8 cellular contexts compared by ENCODE assay signal in the genomic region with DNA sequence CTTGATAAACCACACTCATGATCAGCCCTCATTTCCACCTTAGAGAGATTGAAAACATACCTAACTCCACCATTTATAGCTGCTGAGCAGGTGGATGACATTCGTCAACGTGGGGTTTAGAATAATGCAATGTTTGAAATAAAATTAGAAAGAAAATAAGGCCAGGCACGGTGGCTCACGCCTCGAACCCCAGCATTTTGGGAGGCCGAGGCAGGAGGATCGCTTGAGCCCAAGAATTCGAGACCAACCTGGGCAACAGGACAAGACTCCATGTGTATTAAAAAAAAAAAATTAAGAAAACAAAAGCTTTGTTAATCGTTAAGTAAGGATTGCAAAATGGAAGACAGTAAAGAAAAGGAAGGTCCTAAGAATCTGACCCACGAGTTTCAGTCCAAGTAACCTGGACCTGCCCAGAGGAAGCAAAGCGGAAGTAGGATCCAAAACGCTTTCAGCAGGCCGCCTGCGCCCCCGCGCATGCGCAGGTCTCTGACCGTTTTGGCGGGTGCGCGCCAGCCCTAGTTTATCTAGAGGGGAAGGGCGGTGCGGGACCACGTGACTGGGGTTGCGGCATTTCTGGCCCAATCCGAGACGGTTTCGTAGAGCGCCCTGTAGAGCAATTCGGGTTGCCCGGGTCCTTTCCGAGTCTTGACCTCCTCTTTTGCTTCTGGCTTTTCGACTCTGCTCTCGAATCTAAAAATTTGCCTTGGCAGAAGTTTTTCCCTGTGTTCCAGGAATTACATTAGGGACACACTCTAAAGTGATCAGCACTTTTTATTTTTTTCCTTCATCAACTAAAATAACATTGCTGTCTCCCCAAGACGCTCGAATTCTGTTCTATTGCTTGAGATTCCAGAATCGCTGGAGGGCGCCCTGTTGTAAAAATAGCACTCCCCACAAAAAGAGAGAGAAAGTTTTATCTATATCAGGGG. TPM values are rescaled to one million over a fixed set of nuclear protein-coding genes. Genes with fewer than 3 reads are reported as not detected.
DNase-seq lines count a peak whose midpoint lies in the region; ATAC-seq, FAIRE-seq and TF ChIP-seq lines count a peak whose summit lies in the region.

No MANE protein-coding gene starts in this region.

- peak overlapping the region; percentile 54 for H3K27ac ChIP-seq in right cardiac atrium (ENCODE audit: low read length)

- H3K36me3 Mint-ChIP-seq in T-helper 1 cell treated with Interleukin-12 subunit alpha and Interleukin-12 subunit beta and Interleukin-4 antibody, amounts not matched to agents 30 μg/mL and 1 μg/mL, for 36 hours (ENCODE audit: low read depth) = peaks cover 3% of the 10 kb centered on the region

- no peaks in the 10 kb centered on the region for H3K4me1 ChIP-seq in right cardiac atrium (ENCODE audit: control insufficient read depth, insufficient read depth, low read length)

- no peaks in the 10 kb centered on the region for H3K9me3 ChIP-seq in right cardiac atrium (ENCODE audit: control insufficient read depth, low read length)

- peak overlapping the region; percentile 97 for H3K27ac Mint-ChIP-seq in T-helper 1 cell treated with Interleukin-12 subunit alpha and Interleukin-12 subunit beta and Interleukin-4 antibody, amounts not matched to agents 30 μg/mL and 1 μg/mL, for 36 hours

- FAIRE-seq in H54 (lab: Jason Lieb, UNC) (no peak), urothelium cell line (lab: Jason Lieb, UNC) (no peak)

- H3K9me3 Mint-ChIP-seq in T-helper 1 cell treated with Interleukin-12 subunit alpha and Interleukin-12 subunit beta and Interleukin-4 antibody, amounts not matched to agents 30 μg/mL and 1 μg/mL, for 36 hours = no peaks in the 10 kb centered on the region

- intact Hi-C loops in right cardiac atrium (cut with DNase I) = no loop called here

- peak overlapping the region; percentile 87 for H3K4me3 Mint-ChIP-seq in T-helper 1 cell treated with Interleukin-12 subunit alpha and Interleukin-12 subunit beta and Interleukin-4 antibody, amounts not matched to agents 30 μg/mL and 1 μg/mL, for 36 hours

- 16% methylated on average over 38 of the region's 38 CpGs for WGBS in right cardiac atrium

- peak; percentile 99 to 100 for ATAC-seq in right cardiac atrium

- TF ChIP-seq POLR2A in H54 (IDR thresholded peaks at IDR 0.05; ENCODE audit: low read depth, low read length) = peak; percentile 41; the same call in 1 of the 2 replicates

- H3K27me3 ChIP-seq in right cardiac atrium (ENCODE audit: control insufficient read depth, insufficient read depth) = no peaks in the 10 kb centered on the region

- peak overlapping the region; percentile 59 for H3K4me3 ChIP-seq in right cardiac atrium (ENCODE audit: low read length)

- H3K27me3 Mint-ChIP-seq in T-helper 1 cell treated with Interleukin-12 subunit alpha and Interleukin-12 subunit beta and Interleukin-4 antibody, amounts not matched to agents 30 μg/mL and 1 μg/mL, for 36 hours (ENCODE audit: low read depth) = no peaks in the 10 kb centered on the region

- peaks cover 18% of the 10 kb centered on the region for H3K4me1 Mint-ChIP-seq in T-helper 1 cell treated with Interleukin-12 subunit alpha and Interleukin-12 subunit beta and Interleukin-4 antibody, amounts not matched to agents 30 μg/mL and 1 μg/mL, for 36 hours (ENCODE audit: low read depth)

- DNase-seq in EL = peak; percentile 92
- peak; percentile 71 for DNase-seq in H54 (ENCODE audit: insufficient read length, low spot score)
- peak; percentile 99 for DNase-seq in MV-4-11 (lab: John Stamatoyannopoulos, UW)
- DNase-seq in anterior cingulate cortex (lab: John Stamatoyannopoulos, UW) = peak in 57 of 58 donors; percentile 51 to 96 (median 92)
- peak; percentile 97 to 99 (median 98) for DNase-seq in right cardiac atrium
- peak; percentile 72 for DNase-seq in pulmonary artery endothelial cell (ENCODE audit: low read depth, low spot score)
- peak; percentile 90 for DNase-seq in urothelium cell line (ENCODE audit: low spot score)

RNA-seq across cellular contexts. Expression of a gene that starts 22.5 kb away (rescaled TPM):
- total RNA-seq in right cardiac atrium = 10 to 100 TPM; 27.7 to 36.3 (median 29.7) TPM
- 23.7 TPM for polyA plus RNA-seq in right cardiac atrium
- total RNA-seq in pulmonary artery endothelial cell = 34.8 and 43.5 TPM in 2 replicates

RNA-seq across cellular contexts. Expression of a gene that starts 44.1 kb away (rescaled TPM):
- total RNA-seq in right cardiac atrium = 10 to 100 TPM in 3 of 4 donors, 1 to 10 TPM in 1; 6.9 to 22.6 (median 16.3) TPM
- 28.3 TPM for polyA plus RNA-seq in right cardiac atrium
- total RNA-seq in pulmonary artery endothelial cell = not detected in 2 replicates

RNA-seq across cellular contexts. Expression of a gene that starts 55.4 kb away (rescaled TPM):
- total RNA-seq in right cardiac atrium (10 to 100 TPM; 71.3 to 84.2 (median 73.4) TPM), pulmonary artery endothelial cell (162 and 165 TPM in 2 replicates)
- polyA plus RNA-seq in right cardiac atrium = 80.0 TPM

RNA-seq across cellular contexts. Expression of a gene that starts 59.2 kb away (rescaled TPM):
- total RNA-seq in right cardiac atrium (10 to 100 TPM; 10.4 to 12.0 (median 10.6) TPM), pulmonary artery endothelial cell (32.8 and 94.0 TPM in 2 replicates)
- polyA plus RNA-seq in right cardiac atrium = 15.6 TPM

Comparison
In these comparisons a context has a peak if more than half of its experiments do, and no peak if none do; other contexts are left out.
1. Peak in every context shown above with its lines: DNase-seq, ATAC-seq, H3K4me3 ChIP-seq and H3K27ac ChIP-seq.